14 cellular contexts compared by ENCODE assay signal in genomic region chrX:136260801-136261200, GRCh38. TPM values are rescaled to one million over a fixed set of nuclear protein-coding genes. Genes with fewer than 3 reads are reported as not detected.
DNase-seq lines count a peak whose midpoint lies in the region; ATAC-seq and TF ChIP-seq lines count a peak whose summit lies in the region.
"Had no signal": no experiment of that assay in that cellular context is flagged by ENCODE, and none has a peak within 500 bp of the region (broad histone marks: within the 10 kb centered on the region; RNA-seq: fewer than 3 reads in every experiment).

No MANE protein-coding gene starts in this region.

- no peak for TF ChIP-seq CTCF in AG04449 (IDR thresholded peaks at IDR 0.05; ENCODE audit: insufficient read depth, low read length, missing control alignments)
- TF ChIP-seq CTCF in HFFc6 (IDR thresholded peaks at IDR 0.05) = no peak
- TF ChIP-seq CTCF in activated CD8-positive, alpha-beta T cell treated with anti-CD3 and anti-CD28 coated beads for 36 hours (IDR thresholded peaks at IDR 0.05) = no peak

- no peak for ATAC-seq in activated CD8-positive, alpha-beta T cell treated with anti-CD3 and anti-CD28 coated beads for 36 hours
- ATAC-seq: stimulated activated naive B cell treated with anti-CD40 and anti-IgM and Interleukin-4, amounts not matched to agents 10 μg/mL and 1 μg/mL and 100 μg/mL, for 72 hours had no signal

- peak overlapping the region; percentile 33 for H3K4me3 Mint-ChIP-seq in HFFc6
- H3K4me3 Mint-ChIP-seq in activated CD8-positive, alpha-beta T cell treated with anti-CD3 and anti-CD28 coated beads for 36 hours = no peak overlapping the region
- H3K4me3 Mint-ChIP-seq: activated naive CD8-positive, alpha-beta T cell treated with anti-CD3 and anti-CD28 coated beads, Interleukin-2, amount 10 ng/mL, durations not matched to agents 7 days and 5 days; stimulated activated naive B cell treated with anti-CD40 and anti-IgM and Interleukin-4, amounts not matched to agents 10 μg/mL and 1 μg/mL and 100 μg/mL, for 72 hours had no signal

- no peaks in the 10 kb centered on the region for H3K9me3 Mint-ChIP-seq in HFFc6
- no peaks in the 10 kb centered on the region for H3K9me3 Mint-ChIP-seq in activated CD8-positive, alpha-beta T cell treated with anti-CD3 and anti-CD28 coated beads for 36 hours
- H3K9me3 Mint-ChIP-seq: activated naive CD8-positive, alpha-beta T cell treated with anti-CD3 and anti-CD28 coated beads, Interleukin-2, amount 10 ng/mL, durations not matched to agents 7 days and 5 days; stimulated activated naive B cell treated with anti-CD40 and anti-IgM and Interleukin-4, amounts not matched to agents 10 μg/mL and 1 μg/mL and 100 μg/mL, for 72 hours had no signal

- intact Hi-C loops in activated CD8-positive, alpha-beta T cell treated with anti-CD3 and anti-CD28 coated beads for 36 hours (cut with micrococcal nuclease) = no loop called here

- H3K4me3 ChIP-seq in AG04449 (ENCODE audit: low read depth, low read length) = no peak overlapping the region
- H3K4me3 ChIP-seq: BLaER1 treated with 17β-estradiol and CSF1 and Interleukin-3, amounts not matched to agents 10 nM and 100 nM had no signal

- CTCF ChIA-PET in AG04449 (lab: Yijun Ruan, JAX) = interaction anchor here (1.0 to 1.4 kb wide), 3 partner anchors 11 to 232 kb away, joined by 3 to 4 read pairs (median 4); no protein-coding TSS in a partner anchor
- CTCF ChIA-PET in activated CD8-positive, alpha-beta T cell treated with anti-CD3 and anti-CD28 coated beads for 36 hours (lab: Charles Lee) = no interaction called here

- no peaks in the 10 kb centered on the region for H3K27me3 Mint-ChIP-seq in HFFc6 (ENCODE audit: insufficient read depth)
- no peaks in the 10 kb centered on the region for H3K27me3 Mint-ChIP-seq in activated CD8-positive, alpha-beta T cell treated with anti-CD3 and anti-CD28 coated beads for 36 hours
- H3K27me3 Mint-ChIP-seq: activated naive CD8-positive, alpha-beta T cell treated with anti-CD3 and anti-CD28 coated beads, Interleukin-2, amount 10 ng/mL, durations not matched to agents 7 days and 5 days had no signal

- H3K27ac Mint-ChIP-seq in HFFc6 = peak overlapping the region; percentile 87
- no peak overlapping the region for H3K27ac Mint-ChIP-seq in activated CD8-positive, alpha-beta T cell treated with anti-CD3 and anti-CD28 coated beads for 36 hours
- H3K27ac Mint-ChIP-seq: activated naive CD8-positive, alpha-beta T cell treated with anti-CD3 and anti-CD28 coated beads, Interleukin-2, amount 10 ng/mL, durations not matched to agents 7 days and 5 days; stimulated activated naive B cell treated with anti-CD40 and anti-IgM and Interleukin-4, amounts not matched to agents 10 μg/mL and 1 μg/mL and 100 μg/mL, for 72 hours had no signal

- peak; percentile 70 for DNase-seq in AG04449 (ENCODE audit: low read depth, low spot score)
- DNase-seq in HFFc6 = peak; percentile 84
- peak; percentile 32 for DNase-seq in astrocyte of the hippocampus (ENCODE audit: low read depth, low spot score)
- DNase-seq in glomerular visceral epithelial cell (ENCODE audit: extremely low spot score) = peak; percentile 33
- DNase-seq in activated CD8-positive, alpha-beta T cell treated with anti-CD3 and anti-CD28 coated beads for 36 hours = no peak
- DNase-seq in NCI-H2196 treated with DMSO at 0.1 percent for 48 hours (lab: John Stamatoyannopoulos, UW; ENCODE audit: unreplicated experiment) = no peak
- no peak for DNase-seq in NCI-H1092 treated with DMSO at 0.1 percent for 48 hours (lab: John Stamatoyannopoulos, UW)
- no peak for DNase-seq in GF-D8 (lab: John Stamatoyannopoulos, UW)
- DNase-seq: activated naive CD8-positive, alpha-beta T cell treated with anti-CD3 and anti-CD28 coated beads, Interleukin-2, amount 10 ng/mL, durations not matched to agents 7 days and 5 days; effector CD4-positive, alpha-beta T cell; SHP77; stimulated activated naive B cell treated with anti-CD40 and anti-IgM and Interleukin-4, amounts not matched to agents 10 μg/mL and 1 μg/mL and 100 μg/mL, for 72 hours had no signal

- H3K4me1 Mint-ChIP-seq in HFFc6 (ENCODE audit: low read depth) = peaks cover 60% of the 10 kb centered on the region
- peaks cover 16% of the 10 kb centered on the region for H3K4me1 Mint-ChIP-seq in activated CD8-positive, alpha-beta T cell treated with anti-CD3 and anti-CD28 coated beads for 36 hours (ENCODE audit: low read depth)

- POLR2A ChIA-PET in AG04449 (lab: Yijun Ruan, JAX) = no interaction called here
- POLR2A ChIA-PET in activated CD8-positive, alpha-beta T cell treated with anti-CD3 and anti-CD28 coated beads for 36 hours (lab: Charles Lee) = no interaction called here

- no peaks in the 10 kb centered on the region for H3K36me3 Mint-ChIP-seq in HFFc6 (ENCODE audit: low read depth)
- H3K36me3 Mint-ChIP-seq in activated CD8-positive, alpha-beta T cell treated with anti-CD3 and anti-CD28 coated beads for 36 hours (ENCODE audit: low read depth) = no peaks in the 10 kb centered on the region
- H3K36me3 Mint-ChIP-seq: activated naive CD8-positive, alpha-beta T cell treated with anti-CD3 and anti-CD28 coated beads, Interleukin-2, amount 10 ng/mL, durations not matched to agents 7 days and 5 days; stimulated activated naive B cell treated with anti-CD40 and anti-IgM and Interleukin-4, amounts not matched to agents 10 μg/mL and 1 μg/mL and 100 μg/mL, for 72 hours had no signal

RNA-seq across cellular contexts. Expression of gene MAP7D3, which starts 9.6 kb away (rescaled TPM):
- total RNA-seq in HFFc6 (2021; fragmentation: NEBNext Ultra II Directional; extraction: Animal tissue kit (Norgen Biotek cat#: 25700)) = 10 to 100 TPM; 26.9 to 30.5 (median 28.7) TPM
- total RNA-seq in activated CD8-positive, alpha-beta T cell treated with anti-CD3 and anti-CD28 coated beads for 36 hours = 10 to 100 TPM; 13.4 to 14.2 TPM

RNA-seq across cellular contexts. Expression of gene ADGRG4, which starts 40.0 kb away (rescaled TPM):
- total RNA-seq in HFFc6 (2021; fragmentation: NEBNext Ultra II Directional; extraction: Animal tissue kit (Norgen Biotek cat#: 25700)) = under 1 TPM in 1 of 6 experiments, not detected in 5; 0.05 TPM
- total RNA-seq in activated CD8-positive, alpha-beta T cell treated with anti-CD3 and anti-CD28 coated beads for 36 hours = not detected
- total RNA-seq: activated naive CD8-positive, alpha-beta T cell treated with anti-CD3 and anti-CD28 coated beads, Interleukin-2, amount 10 ng/mL, durations not matched to agents 7 days and 5 days; NCI-H460 had no signal

Comparison
In these comparisons a context has a peak if more than half of its experiments do, and no peak if none do; other contexts are left out.
1. DNase-seq: peak in AG04449 (single experiment), HFFc6 (single experiment), astrocyte of the hippocampus (single experiment) and glomerular visceral epithelial cell (single experiment); none in activated CD8-positive, alpha-beta T cell treated with anti-CD3 and anti-CD28 coated beads for 36 hours (single experiment), NCI-H2196 treated with DMSO at 0.1 percent for 48 hours (single experiment), NCI-H1092 treated with DMSO at 0.1 percent for 48 hours (single experiment) and GF-D8 (single experiment).